In genomic region chr20:1108437-1108920, GRCh38 we compare ENCODE assay signal across 9 cellular contexts.
DNase-seq lines count a peak whose midpoint lies in the region; ATAC-seq and TF ChIP-seq lines count a peak whose summit lies in the region.
"Had no signal": no experiment of that assay in that cellular context is flagged by ENCODE, and none has a peak within 500 bp of the region (broad histone marks: within the 10 kb centered on the region; RNA-seq: fewer than 3 reads in every experiment).

No MANE protein-coding gene starts in this region.

- no peak overlapping the region for H3K4me3 ChIP-seq in astrocyte of the spinal cord (ENCODE audit: low read depth, low read length)

- no peak overlapping the region for H3K4me3 Mint-ChIP-seq in T-helper 2 cell treated with Interferon-gamma antibody and Interleukin-4, amounts not matched to agents 5 μg/mL and 100 μg/mL, for 36 hours
- H3K4me3 Mint-ChIP-seq: activated naive CD4-positive, alpha-beta T cell treated with anti-CD3 and anti-CD28 coated beads, Interleukin-2, amount 50 U/mL, for 24 hours had no signal

- in situ Hi-C loops in astrocyte of the spinal cord (cut with HindIII; ENCODE audit: low sequenced_read_pairs), result no loop called here

- ATAC-seq in GM19035 (IDR thresholded peaks at IDR 0.05; ENCODE audit: unreplicated experiment), result no peak

- H3K27ac Mint-ChIP-seq in T-helper 2 cell treated with Interferon-gamma antibody and Interleukin-4, amounts not matched to agents 5 μg/mL and 100 μg/mL, for 36 hours, result no peak overlapping the region
- H3K27ac Mint-ChIP-seq: activated naive CD4-positive, alpha-beta T cell treated with anti-CD3 and anti-CD28 coated beads, Interleukin-2, amount 50 U/mL, for 24 hours had no signal

- no peaks in the 10 kb centered on the region for H3K36me3 Mint-ChIP-seq in T-helper 2 cell treated with Interferon-gamma antibody and Interleukin-4, amounts not matched to agents 5 μg/mL and 100 μg/mL, for 36 hours (ENCODE audit: low read depth)
- H3K36me3 Mint-ChIP-seq: activated naive CD4-positive, alpha-beta T cell treated with anti-CD3 and anti-CD28 coated beads, Interleukin-2, amount 50 U/mL, for 24 hours had no signal

- DNase-seq in ELF-1 (ENCODE audit: low read depth, low spot score), result peak; percentile 68
- peak; percentile 12 to 40 for DNase-seq in Kasumi-1 (lab: John Stamatoyannopoulos, UW)
- peak; percentile 29 for DNase-seq in T-helper 2 cell treated with Interferon-gamma antibody and Interleukin-4, amounts not matched to agents 5 μg/mL and 100 μg/mL, for 36 hours (ENCODE audit: low spot score)
- DNase-seq in astrocyte of the spinal cord (ENCODE audit: low read depth, low spot score), result peak; percentile 17
- DNase-seq in iPS-NIHi11 (ENCODE audit: low spot score), result peak; percentile 78
- DNase-seq in stimulated activated CD4-positive, alpha-beta T cell treated with anti-CD3 and anti-CD28 coated beads, Interleukin-12 subunit alpha, Interleukin-12 subunit beta, amount 100 ng/mL, for 48 hours (ENCODE audit: low read depth in 2 of 3, low spot score in 1 of 3), result peak in 2 of 3 donors; percentile 30 to 37
- DNase-seq in OCI-M2 (lab: John Stamatoyannopoulos, UW; ENCODE audit: unreplicated experiment), result no peak

- no peaks in the 10 kb centered on the region for H3K27me3 Mint-ChIP-seq in T-helper 2 cell treated with Interferon-gamma antibody and Interleukin-4, amounts not matched to agents 5 μg/mL and 100 μg/mL, for 36 hours (ENCODE audit: low read depth)
- H3K27me3 Mint-ChIP-seq: activated naive CD4-positive, alpha-beta T cell treated with anti-CD3 and anti-CD28 coated beads, Interleukin-2, amount 50 U/mL, for 24 hours had no signal

- no peaks in the 10 kb centered on the region for H3K4me1 Mint-ChIP-seq in T-helper 2 cell treated with Interferon-gamma antibody and Interleukin-4, amounts not matched to agents 5 μg/mL and 100 μg/mL, for 36 hours (ENCODE audit: low read depth)

- no peaks in the 10 kb centered on the region for H3K9me3 Mint-ChIP-seq in T-helper 2 cell treated with Interferon-gamma antibody and Interleukin-4, amounts not matched to agents 5 μg/mL and 100 μg/mL, for 36 hours
- H3K9me3 Mint-ChIP-seq: activated naive CD4-positive, alpha-beta T cell treated with anti-CD3 and anti-CD28 coated beads, Interleukin-2, amount 50 U/mL, for 24 hours had no signal

- TF ChIP-seq CTCF in astrocyte of the spinal cord (IDR thresholded peaks at IDR 0.05; ENCODE audit: low read depth, low read length), result peak; percentile 91
